Comparison of ENCODE assay signal across 8 cellular contexts in the genomic region with DNA sequence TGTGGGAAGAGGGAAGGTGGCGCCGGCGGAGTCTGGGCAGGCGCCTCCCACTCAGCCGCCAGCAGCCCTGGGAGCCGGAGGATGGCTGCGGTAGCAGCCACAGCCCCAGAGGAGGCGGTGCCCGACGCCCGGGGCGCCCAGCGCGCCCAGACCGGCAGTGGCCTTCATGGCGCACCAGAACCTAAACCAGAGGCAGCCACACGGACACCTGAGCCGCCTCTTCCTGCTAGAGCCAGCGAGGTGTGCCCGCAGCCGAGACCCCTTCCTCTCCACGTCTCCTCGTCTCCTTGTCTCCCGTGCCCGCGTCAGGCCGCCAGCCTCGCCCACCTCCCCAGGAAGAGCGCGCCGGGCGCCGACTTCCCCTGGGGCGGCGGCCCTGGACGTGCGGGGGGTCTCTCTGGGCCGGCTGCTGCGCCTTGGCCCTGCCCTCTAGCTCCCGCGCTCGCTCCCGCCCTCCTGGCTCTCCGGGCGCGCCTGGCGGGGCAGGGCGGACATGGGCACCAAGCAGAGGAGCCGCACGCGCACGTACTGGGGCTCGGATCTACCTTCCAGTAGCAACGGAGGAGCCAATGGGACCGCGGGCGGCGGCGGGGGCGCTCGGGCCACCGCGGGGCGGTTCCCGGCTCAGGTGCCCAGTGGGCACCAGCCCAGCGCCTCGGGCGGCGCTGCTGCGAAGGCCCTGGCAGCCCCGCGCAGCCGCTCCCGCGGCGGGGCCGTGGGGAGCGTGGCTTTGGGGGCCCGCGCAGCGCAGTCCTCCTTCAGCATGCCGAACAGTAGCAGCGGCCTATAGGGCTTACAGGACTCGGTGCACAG. TPM values are rescaled to one million over a fixed set of nuclear protein-coding genes. Genes with fewer than 3 reads are reported as not detected.
A peak's percentile ranks its signal among the peaks of the same experiment; 100 is the strongest.
DNase-seq lines count a peak whose midpoint lies in the region; ATAC-seq and TF ChIP-seq lines count a peak whose summit lies in the region.

No MANE protein-coding gene starts in this region.

- TF ChIP-seq CTCF in CD14-positive monocyte (IDR thresholded peaks at IDR 0.05) = no peak
- 0 out of 2 replicates have a peak, but pooled peaks have one; percentile 12 for TF ChIP-seq CTCF in Panc1 (IDR thresholded peaks at IDR 0.05)
- TF ChIP-seq CTCF in chondrocyte (IDR thresholded peaks at IDR 0.05) = peak; percentile 58

- peak overlapping the region; percentile 62 to 71 for H3K4me3 ChIP-seq in Panc1 (ENCODE audit: low read depth in 2 of 2, low read length in 2 of 2)

- peaks cover 4 to 9% (median 5%) of the 10 kb centered on the region in 7 donors for H3K9me3 Mint-ChIP-seq in CD14-positive monocyte
- H3K9me3 Mint-ChIP-seq in chondrocyte (ENCODE audit: low read depth) = peaks cover 1% of the 10 kb centered on the region
- peaks cover under 1% of the 10 kb centered on the region for H3K9me3 Mint-ChIP-seq in stimulated activated memory B cell treated with anti-CD40 and anti-IgM and Interleukin-4, amounts not matched to agents 10 μg/mL and 1 μg/mL and 100 μg/mL, for 72 hours

- no peak overlapping the region; the same call in 1 of the 2 replicates for H3K27ac ChIP-seq in Panc1 (ENCODE audit: low read length)

- no peaks in the 10 kb centered on the region for H3K9me3 ChIP-seq in Panc1 (ENCODE audit: control insufficient read depth, insufficient read depth, low read depth, low read length)

- CTCF ChIA-PET in Panc1 (lab: Charles Lee) = no interaction called here

- H3K36me3 ChIP-seq in Panc1 (ENCODE audit: control insufficient read depth, insufficient read depth, low read length) = no peaks in the 10 kb centered on the region; the same call in 1 of the 2 replicates

- H3K4me3 Mint-ChIP-seq in CD14-positive monocyte = peak overlapping the region; percentile 77 to 89
- peak overlapping the region; percentile 75 for H3K4me3 Mint-ChIP-seq in chondrocyte (ENCODE audit: unreplicated experiment)
- H3K4me3 Mint-ChIP-seq in stimulated activated memory B cell treated with anti-CD40 and anti-IgM and Interleukin-4, amounts not matched to agents 10 μg/mL and 1 μg/mL and 100 μg/mL, for 72 hours = peak overlapping the region; percentile 73

- in situ Hi-C loops in Panc1 (cut with HindIII; ENCODE audit: low pct_unique_long_range_greater_than_20kb, low sequenced_read_pairs) = no loop called here

- no peaks in the 10 kb centered on the region for H3K4me1 ChIP-seq in Panc1 (ENCODE audit: control insufficient read depth, insufficient read depth, low read length)

- H3K27me3 Mint-ChIP-seq in CD14-positive monocyte (ENCODE audit: low read depth in 3 of 3) (peaks cover 55 to 72% (median 56%) of the 10 kb centered on the region in 3 donors), chondrocyte (ENCODE audit: low read depth) (peaks cover 18% of the 10 kb centered on the region)
- H3K27me3 Mint-ChIP-seq in stimulated activated memory B cell treated with anti-CD40 and anti-IgM and Interleukin-4, amounts not matched to agents 10 μg/mL and 1 μg/mL and 100 μg/mL, for 72 hours = peaks cover 99% of the 10 kb centered on the region

- BruUV-seq in Panc1 (replicated peaks; lab: Mats Ljungman, UMichigan) = no TSS peak

- H3K27ac Mint-ChIP-seq in CD14-positive monocyte (no peak overlapping the region), chondrocyte (ENCODE audit: unreplicated experiment) (no peak overlapping the region)
- H3K27ac Mint-ChIP-seq in stimulated activated memory B cell treated with anti-CD40 and anti-IgM and Interleukin-4, amounts not matched to agents 10 μg/mL and 1 μg/mL and 100 μg/mL, for 72 hours = no peak overlapping the region

- intact Hi-C loops in CD14-positive monocyte (cut with micrococcal nuclease) = no loop called here
- intact Hi-C loops in Panc1 (cut with micrococcal nuclease; ENCODE audit: unreplicated experiment) = no loop called here
- intact Hi-C loops in left colon (cut with DNase I, micrococcal nuclease) = no loop called here

- no peak for DNase-seq in CD14-positive monocyte (ENCODE audit: low spot score)
- DNase-seq in HK-2 (ENCODE audit: unreplicated experiment) = peak; percentile 85
- DNase-seq in Panc1 (ENCODE audit: low read depth, low spot score) = no peak
- no peak for DNase-seq in chondrocyte (ENCODE audit: low spot score)
- peak; percentile 36 to 63 for DNase-seq in left colon
- no peak for DNase-seq in cerebellar nuclear complex (lab: John Stamatoyannopoulos, UW)

- H3K36me3 Mint-ChIP-seq in CD14-positive monocyte = peaks cover 2 to 4% of the 10 kb centered on the region in 2 donors
- no peaks in the 10 kb centered on the region for H3K36me3 Mint-ChIP-seq in chondrocyte (ENCODE audit: low read depth)
- H3K36me3 Mint-ChIP-seq in stimulated activated memory B cell treated with anti-CD40 and anti-IgM and Interleukin-4, amounts not matched to agents 10 μg/mL and 1 μg/mL and 100 μg/mL, for 72 hours = no peaks in the 10 kb centered on the region

- POLR2A ChIA-PET in Panc1 (lab: Charles Lee) = no interaction called here

- peaks cover 18% of the 10 kb centered on the region for H3K27me3 ChIP-seq in Panc1 (ENCODE audit: control insufficient read depth, insufficient read depth, low read length)

- H3K4me1 Mint-ChIP-seq in CD14-positive monocyte (peaks cover 20% of the 10 kb centered on the region), chondrocyte (ENCODE audit: low read depth) (peaks cover 6% of the 10 kb centered on the region)
- peaks cover 21% of the 10 kb centered on the region for H3K4me1 Mint-ChIP-seq in stimulated activated memory B cell treated with anti-CD40 and anti-IgM and Interleukin-4, amounts not matched to agents 10 μg/mL and 1 μg/mL and 100 μg/mL, for 72 hours

- peak; percentile 95 for ATAC-seq in Panc1
- peak; percentile 92 for ATAC-seq in left colon
- ATAC-seq in stimulated activated memory B cell treated with anti-CD40 and anti-IgM and Interleukin-4, amounts not matched to agents 10 μg/mL and 1 μg/mL and 100 μg/mL, for 72 hours = peak; percentile 55
- ATAC-seq in GM19395 (IDR thresholded peaks at IDR 0.05; ENCODE audit: unreplicated experiment) = no peak

RNA-seq across cellular contexts. Expression of gene SFTPD, which starts 33.0 kb away (rescaled TPM):
- polyA plus RNA-seq in CD14-positive monocyte = 1 to 10 TPM in 1 of 2 donors, under 1 TPM in 1; 0.84 to 1.2 TPM
- total RNA-seq in Panc1 (2021; ENCODE audit: unreplicated experiment) = 0.36 TPM
- polyA plus RNA-seq in Panc1 (2012; ENCODE audit: insufficient read length) = 0.17 TPM
- 0.64 to 1.6 TPM (median 0.65 TPM) in 3 replicates for total RNA-seq in chondrocyte
- total RNA-seq in left colon = not detected

Comparison
In these comparisons a context has a peak if more than half of its experiments do, and no peak if none do; other contexts are left out.
1. DNase-seq: peak in HK-2 (single experiment) and left colon (2 of 2); none in CD14-positive monocyte (single experiment), Panc1 (single experiment), chondrocyte (single experiment) and cerebellar nuclear complex (0 of 2).
2. Peak in every context shown above with its lines, with median percentiles within 50 percentile points of each other: H3K4me3 Mint-ChIP-seq.